In genomic region chr10:110324201-110324804, GRCh38 we compare ENCODE assay signal across 9 cellular contexts. TPM values are rescaled to one million over a fixed set of nuclear protein-coding genes. Genes with fewer than 3 reads are reported as not detected.
DNase-seq lines count a peak whose midpoint lies in the region; ATAC-seq lines count a peak whose summit lies in the region.
"Had no signal": no experiment of that assay in that cellular context is flagged by ENCODE, and none has a peak within 500 bp of the region (broad histone marks: within the 10 kb centered on the region; RNA-seq: fewer than 3 reads in every experiment).

No MANE protein-coding gene starts in this region.

- DNase-seq in Daoy (ENCODE audit: low read depth) (peak; percentile 31), dermis blood vessel endothelial cell (peak; percentile 50), amygdala (lab: John Stamatoyannopoulos, UW) (no peak), COR-L47 (lab: John Stamatoyannopoulos, UW) (no peak), NCI-H510A treated with DMSO at 0.1 percent for 48 hours (lab: John Stamatoyannopoulos, UW) (no peak)
- DNase-seq: stimulated activated CD4-positive, alpha-beta T cell treated with anti-CD3 and anti-CD28 coated beads, Interleukin-12 subunit alpha, Interleukin-12 subunit beta, amount 100 ng/mL, for 4 hours had no signal

- ATAC-seq in GM19395 (IDR thresholded peaks at IDR 0.05; ENCODE audit: unreplicated experiment) = peak; percentile 65
- peak; percentile 63 for ATAC-seq in HG03354 (IDR thresholded peaks at IDR 0.05; ENCODE audit: poor library complexity, severe bottlenecking, unreplicated experiment)
- ATAC-seq in HG02571 (IDR thresholded peaks at IDR 0.05; ENCODE audit: unreplicated experiment) = no peak

RNA-seq across cellular contexts. Expression of gene SMNDC1, which starts 19.6 kb away (rescaled TPM):
- total RNA-seq in Daoy (2014; rRNA removed; shearing (Covaris generic)) = 5.8 and 7.5 TPM in 2 replicates
- total RNA-seq in dermis blood vessel endothelial cell = 11.9 and 14.4 TPM in 2 replicates

Comparison
In these comparisons a context has a peak if more than half of its experiments do, and no peak if none do; other contexts are left out.
1. DNase-seq: peak in Daoy (single experiment) and dermis blood vessel endothelial cell (single experiment); none in amygdala (0 of 56), COR-L47 (single experiment) and NCI-H510A treated with DMSO at 0.1 percent for 48 hours (single experiment).